In the genomic region with DNA sequence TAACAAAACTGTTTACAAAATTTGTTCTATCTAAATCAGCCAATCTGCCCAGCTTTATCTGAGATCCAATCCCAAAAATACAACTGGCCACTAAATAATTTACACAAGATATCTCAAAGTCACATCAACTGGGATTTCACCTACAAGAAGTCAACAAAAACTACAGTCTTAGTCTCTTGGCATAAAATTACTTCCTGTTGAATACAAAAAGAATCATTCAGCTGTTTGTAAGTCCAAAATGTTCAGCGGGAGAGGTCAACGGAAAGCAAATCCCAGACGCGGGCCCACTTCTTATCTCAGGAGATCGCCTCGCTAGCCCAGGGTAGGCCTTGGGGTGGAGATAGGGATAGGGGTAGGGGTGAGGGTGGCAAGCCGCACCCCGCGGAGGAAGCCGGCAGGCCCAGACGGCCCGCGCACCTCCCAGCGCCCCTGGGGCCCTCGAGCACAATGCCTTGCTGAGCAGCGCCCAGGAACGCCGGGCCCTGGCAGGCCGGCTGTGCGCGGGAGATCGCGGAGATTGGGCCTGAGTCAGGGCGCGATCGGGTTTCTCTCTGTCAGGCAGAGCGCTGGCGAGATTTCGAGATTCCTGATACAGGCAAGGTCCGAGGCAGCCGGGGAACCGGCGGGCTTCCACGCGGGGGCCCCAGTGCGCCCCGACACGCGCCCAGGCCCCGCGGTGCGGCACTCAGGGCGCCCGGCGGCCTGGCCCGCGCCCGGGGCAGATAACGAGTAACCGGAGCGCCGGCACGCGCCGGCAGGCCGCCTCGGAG, we compare ENCODE assay signal across 8 cellular contexts. TPM values are rescaled to one million over a fixed set of nuclear protein-coding genes. Genes with fewer than 3 reads are reported as not detected.
A peak's percentile ranks its signal among the peaks of the same experiment; 100 is the strongest.
DNase-seq lines count a peak whose midpoint lies in the region; ATAC-seq and TF ChIP-seq lines count a peak whose summit lies in the region.

No MANE protein-coding gene starts in this region.

- POLR2A ChIA-PET in SK-N-SH (lab: Yijun Ruan, JAX), result interaction anchor here (1.0 kb wide), 1 partner anchor 99 kb away, joined by 3 read pairs; a partner anchor contains a TSS

- peaks cover 6% of the 10 kb centered on the region for H3K36me3 Mint-ChIP-seq in IgD-negative memory B cell
- peaks cover 41 to 49% of the 10 kb centered on the region in 2 donors for H3K36me3 Mint-ChIP-seq in activated naive CD4-positive, alpha-beta T cell treated with anti-CD3 and anti-CD28 coated beads, Interleukin-2, amount 50 U/mL, for 72 hours

- peaks cover 18 to 28% (median 27%) of the 10 kb centered on the region in 3 donors for H3K4me1 Mint-ChIP-seq in IgD-negative memory B cell

- H3K9ac ChIP-seq in SK-N-SH, result peak overlapping the region; percentile 96

- H2AFZ ChIP-seq in SK-N-SH (ENCODE audit: low read depth) (peak overlapping the region; percentile 87), osteoblast (ENCODE audit: low read length) (peak overlapping the region; percentile 99)

- peaks cover 15% of the 10 kb centered on the region for H3F3A ChIP-seq in SK-N-SH (replicated peaks; ENCODE audit: insufficient read depth)

- no peaks in the 10 kb centered on the region for H3K9me3 ChIP-seq in SK-N-SH
- H3K9me3 ChIP-seq in osteoblast (ENCODE audit: low read depth, low read length), result no peaks in the 10 kb centered on the region
- H3K9me3 ChIP-seq in thymus (ENCODE audit: control insufficient read depth), result no peaks in the 10 kb centered on the region

- DNase-seq in Daoy (ENCODE audit: low read depth), result peak; percentile 81
- DNase-seq in SK-N-SH, result peak; percentile 89
- DNase-seq in activated naive CD4-positive, alpha-beta T cell treated with anti-CD3 and anti-CD28 coated beads, Interleukin-2, amount 50 U/mL, for 72 hours (ENCODE audit: low spot score in 2 of 2), result peak; percentile 72 to 80
- peak; percentile 79 for DNase-seq in glomerular visceral epithelial cell (ENCODE audit: extremely low spot score)
- DNase-seq in osteoblast (ENCODE audit: insufficient read length, low spot score, missing footprints), result peak; percentile 94

- H3K9me3 Mint-ChIP-seq in IgD-negative memory B cell, result no peaks in the 10 kb centered on the region
- peaks cover 0 to 1% of the 10 kb centered on the region in 2 donors for H3K9me3 Mint-ChIP-seq in activated naive CD4-positive, alpha-beta T cell treated with anti-CD3 and anti-CD28 coated beads, Interleukin-2, amount 50 U/mL, for 72 hours

- TF ChIP-seq RAD21 in SK-N-SH (IDR thresholded peaks at IDR 0.05; ENCODE audit: low read length), result no peak

- CTCF ChIA-PET in SK-N-SH (lab: Yijun Ruan, JAX), result interaction anchor here (0.5 to 1.8 kb wide), 4 partner anchors 101 to 255 kb away, joined by 3 to 5 read pairs (median 4); no protein-coding TSS in a partner anchor

- peak overlapping the region; percentile 94 to 100 (median 96) for H3K4me3 Mint-ChIP-seq in IgD-negative memory B cell

- peak overlapping the region; percentile 88 to 97 (median 96) for H3K27ac Mint-ChIP-seq in IgD-negative memory B cell
- H3K27ac Mint-ChIP-seq in activated naive CD4-positive, alpha-beta T cell treated with anti-CD3 and anti-CD28 coated beads, Interleukin-2, amount 50 U/mL, for 72 hours, result peak overlapping the region; percentile 95 to 98

- H3K36me3 ChIP-seq in SK-N-SH (replicated peaks in 1 of 2; ENCODE audit: control insufficient read depth in 1 of 2, insufficient read depth in 2 of 2, low read length in 1 of 2) (peaks cover 29 to 33% of the 10 kb centered on the region in 2 experiments), osteoblast (ENCODE audit: insufficient read depth, low read length) (peaks cover 29% of the 10 kb centered on the region), thymus (ENCODE audit: control insufficient read depth, insufficient read depth) (peaks cover 23% of the 10 kb centered on the region)

- H3K9me2 ChIP-seq in SK-N-SH, result no peaks in the 10 kb centered on the region

- no peak for TF ChIP-seq EP300 in SK-N-SH (IDR thresholded peaks at IDR 0.05; ENCODE audit: borderline replicate concordance in 1 of 2, low read depth in 1 of 2, low read length in 1 of 2)

- 2% methylated on average over 9 of the region's 57 CpGs for WGBS in SK-N-SH (ENCODE audit: low lambda C conversion rate)
- WGBS in thymus, result under 1% methylated on average over 57 of the region's 57 CpGs

- H3K4me2 ChIP-seq in SK-N-SH, result peak overlapping the region; percentile 95
- H3K4me2 ChIP-seq in osteoblast (ENCODE audit: insufficient read depth, low read length), result peak overlapping the region; percentile 95

- peaks cover 0 to 7% of the 10 kb centered on the region in 2 experiments; a peak in 1 of 4 replicates for H3K4me1 ChIP-seq in SK-N-SH (ENCODE audit: control insufficient read depth in 1 of 2, insufficient read depth in 2 of 2, low read depth in 1 of 2, low read length in 1 of 2)
- peaks cover 6% of the 10 kb centered on the region for H3K4me1 ChIP-seq in osteoblast (ENCODE audit: insufficient read depth, low read length)
- peaks cover 3% of the 10 kb centered on the region for H3K4me1 ChIP-seq in thymus (ENCODE audit: control insufficient read depth, insufficient read depth, low read length)

- peak; percentile 16 for TF ChIP-seq CTCF in SK-N-SH (IDR thresholded peaks at IDR 0.05)
- TF ChIP-seq CTCF in osteoblast (IDR thresholded peaks at IDR 0.05; ENCODE audit: extremely low read depth, low read depth, low read length), result no peak

- H4K20me1 ChIP-seq in SK-N-SH (ENCODE audit: insufficient read depth), result peaks cover 3% of the 10 kb centered on the region; the same call in 1 of the 2 replicates
- H4K20me1 ChIP-seq in osteoblast (ENCODE audit: insufficient read depth, low read length), result peaks cover 2% of the 10 kb centered on the region

- H3K27ac ChIP-seq in SK-N-SH (ENCODE audit: low read depth in 2 of 2, low read length in 1 of 2) (peak overlapping the region; percentile 90 to 94), osteoblast (ENCODE audit: low read depth, low read length) (peak overlapping the region; percentile 92), thymus (ENCODE audit: low read depth) (peak overlapping the region; percentile 92)

- no peaks in the 10 kb centered on the region for H3K27me3 ChIP-seq in SK-N-SH (ENCODE audit: insufficient read depth)
- H3K27me3 ChIP-seq in osteoblast (ENCODE audit: insufficient read depth, low read length), result no peaks in the 10 kb centered on the region
- H3K27me3 ChIP-seq in thymus (ENCODE audit: control insufficient read depth, insufficient read depth), result no peaks in the 10 kb centered on the region

- peak; percentile 70 for ATAC-seq in GM21619 (IDR thresholded peaks at IDR 0.05; ENCODE audit: unreplicated experiment)
- ATAC-seq in activated naive CD4-positive, alpha-beta T cell treated with anti-CD3 and anti-CD28 coated beads, Interleukin-2, amount 50 U/mL, for 72 hours, result peak; percentile 68 to 74

- peak overlapping the region; percentile 92 to 98 for H3K4me3 ChIP-seq in SK-N-SH (ENCODE audit: low read depth in 2 of 2, low read length in 1 of 2)
- peak overlapping the region; percentile 98 for H3K4me3 ChIP-seq in osteoblast (ENCODE audit: insufficient read depth, low read length)
- peak overlapping the region; percentile 95 for H3K4me3 ChIP-seq in thymus (ENCODE audit: low read length)

- H3K27me3 Mint-ChIP-seq in IgD-negative memory B cell, result no peaks in the 10 kb centered on the region

- H3K79me2 ChIP-seq in SK-N-SH (ENCODE audit: insufficient read depth) (peaks cover 55% of the 10 kb centered on the region), osteoblast (ENCODE audit: insufficient read depth, low read length) (peaks cover 52% of the 10 kb centered on the region)

TF ChIP-seq in SK-N-SH, 30 proteins besides CTCF, POLR2A, EP300 and RAD21 (continues in another document):
- TF ChIP-seq MEF2A (IDR thresholded peaks at IDR 0.05; ENCODE audit: borderline replicate concordance, low read depth) (no peak), NRF1 (IDR thresholded peaks at IDR 0.05; ENCODE audit: low read depth, low read length) (peak; percentile 1; the same call in 1 of the 2 replicates), FOXM1 (IDR thresholded peaks at IDR 0.05; ENCODE audit: low read depth) (no peak)
- TF ChIP-seq, protein P1, sequence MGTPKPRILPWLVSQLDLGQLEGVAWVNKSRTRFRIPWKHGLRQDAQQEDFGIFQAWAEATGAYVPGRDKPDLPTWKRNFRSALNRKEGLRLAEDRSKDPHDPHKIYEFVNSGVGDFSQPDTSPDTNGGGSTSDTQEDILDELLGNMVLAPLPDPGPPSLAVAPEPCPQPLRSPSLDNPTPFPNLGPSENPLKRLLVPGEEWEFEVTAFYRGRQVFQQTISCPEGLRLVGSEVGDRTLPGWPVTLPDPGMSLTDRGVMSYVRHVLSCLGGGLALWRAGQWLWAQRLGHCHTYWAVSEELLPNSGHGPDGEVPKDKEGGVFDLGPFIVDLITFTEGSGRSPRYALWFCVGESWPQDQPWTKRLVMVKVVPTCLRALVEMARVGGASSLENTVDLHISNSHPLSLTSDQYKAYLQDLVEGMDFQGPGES (IDR thresholded peaks at IDR 0.05; ENCODE audit: low read depth, low read length), result no peak
- TF ChIP-seq, protein P2, sequence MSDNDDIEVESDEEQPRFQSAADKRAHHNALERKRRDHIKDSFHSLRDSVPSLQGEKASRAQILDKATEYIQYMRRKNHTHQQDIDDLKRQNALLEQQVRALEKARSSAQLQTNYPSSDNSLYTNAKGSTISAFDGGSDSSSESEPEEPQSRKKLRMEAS (IDR thresholded peaks at IDR 0.05; ENCODE audit: low read depth), result peak; percentile 58; the same call in 1 of the 2 replicates
- TF ChIP-seq, protein P3, sequence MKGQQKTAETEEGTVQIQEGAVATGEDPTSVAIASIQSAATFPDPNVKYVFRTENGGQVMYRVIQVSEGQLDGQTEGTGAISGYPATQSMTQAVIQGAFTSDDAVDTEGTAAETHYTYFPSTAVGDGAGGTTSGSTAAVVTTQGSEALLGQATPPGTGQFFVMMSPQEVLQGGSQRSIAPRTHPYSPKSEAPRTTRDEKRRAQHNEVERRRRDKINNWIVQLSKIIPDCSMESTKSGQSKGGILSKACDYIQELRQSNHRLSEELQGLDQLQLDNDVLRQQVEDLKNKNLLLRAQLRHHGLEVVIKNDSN (IDR thresholded peaks at IDR 0.05; ENCODE audit: borderline replicate concordance, low read depth), result no peak

RNA-seq across cellular contexts. Expression of a gene that starts 0.7 kb away (rescaled TPM):
- 346 and 408 TPM in 2 replicates for total RNA-seq in Daoy (2014; rRNA removed; shearing (Covaris generic))
- polyA plus RNA-seq in IgD-negative memory B cell (343 TPM), SK-N-SH (2012; rRNA removed) (385 and 444 TPM in 2 replicates), thymus (396 TPM)
- polyA plus RNA-seq in SK-N-SH (2012; cell fraction: cytosol; rRNA removed), result 536 and 677 TPM in 2 replicates
- 90.0 and 145 TPM in 2 replicates for polyA plus RNA-seq in SK-N-SH (2012; cell fraction: nucleus; rRNA removed)
- 100 to 1,000 TPM; 322 to 373 TPM for total RNA-seq in activated naive CD4-positive, alpha-beta T cell treated with anti-CD3 and anti-CD28 coated beads, Interleukin-2, amount 50 U/mL, for 72 hours
- 134 and 158 TPM in 2 replicates for total RNA-seq in osteoblast

RNA-seq across cellular contexts. Expression of a gene that starts 6.4 kb away (rescaled TPM):
- total RNA-seq in Daoy (2014; rRNA removed; shearing (Covaris generic)), result 14.9 and 22.0 TPM in 2 replicates
- 11.3 TPM for polyA plus RNA-seq in IgD-negative memory B cell
- polyA plus RNA-seq in SK-N-SH (2012; rRNA removed), result 1.4 and 2.3 TPM in 2 replicates
- polyA plus RNA-seq in SK-N-SH (2012; cell fraction: cytosol; rRNA removed), result 2.4 and 2.9 TPM in 2 replicates
- polyA plus RNA-seq in SK-N-SH (2012; cell fraction: nucleus; rRNA removed), result 0.85 and 1.7 TPM in 2 replicates
- total RNA-seq in activated naive CD4-positive, alpha-beta T cell treated with anti-CD3 and anti-CD28 coated beads, Interleukin-2, amount 50 U/mL, for 72 hours, result 10 to 100 TPM; 11.3 to 17.7 TPM
- 4.7 and 5.3 TPM in 2 replicates for total RNA-seq in osteoblast
- 5.5 TPM for polyA plus RNA-seq in thymus

Comparison
In these comparisons a context has a peak if more than half of its experiments do, and no peak if none do; other contexts are left out.
1. Peak in every context shown above with its lines: DNase-seq, ATAC-seq, H3K4me3 ChIP-seq and H3K27ac ChIP-seq.